9 cellular contexts compared by ENCODE assay signal in the genomic region with DNA sequence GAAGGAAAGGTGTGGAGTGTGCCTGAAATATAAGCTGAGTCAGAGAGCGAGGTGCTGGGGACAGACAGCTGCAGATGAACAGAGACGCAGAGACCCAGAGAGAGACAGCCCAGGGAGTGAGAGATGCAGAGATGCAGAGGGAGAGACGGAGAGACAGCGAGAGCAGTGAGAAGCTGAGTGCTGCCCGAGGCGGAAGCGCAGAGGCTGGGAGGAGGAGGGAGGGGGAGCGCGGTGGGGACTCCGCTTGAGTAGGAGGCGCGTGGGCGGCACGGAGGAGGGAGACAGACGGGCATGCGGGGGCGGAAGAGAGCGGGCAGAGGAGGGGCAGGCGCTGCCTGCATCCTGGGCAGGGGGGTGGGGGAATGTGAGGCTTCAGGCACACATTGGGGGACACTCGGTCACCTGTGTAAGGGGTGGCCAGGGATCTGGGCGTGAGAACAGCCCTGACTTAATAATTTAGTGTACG. TPM values are rescaled to one million over a fixed set of nuclear protein-coding genes. Genes with fewer than 3 reads are reported as not detected.
DNase-seq lines count a peak whose midpoint lies in the region; ATAC-seq, FAIRE-seq and TF ChIP-seq lines count a peak whose summit lies in the region.
"Had no signal": no experiment of that assay in that cellular context is flagged by ENCODE, and none has a peak within 500 bp of the region (broad histone marks: within the 10 kb centered on the region; RNA-seq: fewer than 3 reads in every experiment).

No MANE protein-coding gene starts in this region.

- H3K36me3 ChIP-seq in kidney (ENCODE audit: control insufficient read depth in 1 of 2, insufficient read depth in 2 of 2, low read length in 2 of 2), result no peaks in the 10 kb centered on the region
- no peaks in the 10 kb centered on the region for H3K36me3 ChIP-seq in brain microvascular endothelial cell (replicated peaks)

- peaks cover 46% of the 10 kb centered on the region for H3K27me3 ChIP-seq in brain microvascular endothelial cell (replicated peaks)

- in situ Hi-C loops in brain microvascular endothelial cell (cut with HindIII; ENCODE audit: low pct_ligation_motif_present, low sequenced_read_pairs), result no loop called here

- H3K9ac ChIP-seq in kidney (ENCODE audit: low read length in 2 of 2), result no peak overlapping the region

- H3K4me3 ChIP-seq in kidney (ENCODE audit: low read length in 2 of 2), result no peak overlapping the region
- H3K4me3 ChIP-seq in brain microvascular endothelial cell (ENCODE audit: low read depth, low read length), result no peak overlapping the region

- no peaks in the 10 kb centered on the region for H3K9me3 ChIP-seq in kidney (ENCODE audit: control insufficient read depth in 1 of 2, low read length in 2 of 2)

- FAIRE-seq in kidney (lab: Jason Lieb, UNC), result no peak

- ATAC-seq in HG02884 (IDR thresholded peaks at IDR 0.05; ENCODE audit: unreplicated experiment), result no peak

- peak; percentile 34 to 70 for DNase-seq in activated CD8-positive, alpha-beta memory T cell treated with anti-CD3 and anti-CD28 coated beads for 1 hour (ENCODE audit: extremely low read depth in 1 of 2, low read depth in 1 of 2)
- no peak for DNase-seq in activated CD8-positive, alpha-beta memory T cell treated with anti-CD3 and anti-CD28 coated beads, Interleukin-2, amount 50 U/mL, for 48 hours
- peak in 3 of 4 experiments; percentile 22 to 57 (median 53) for DNase-seq in activated naive CD4-positive, alpha-beta T cell (lab: John Stamatoyannopoulos, UW)
- peak; percentile 89 for DNase-seq in kidney
- DNase-seq in stimulated activated CD8-positive, alpha-beta memory T cell treated with anti-CD3 and anti-CD28 coated beads, Interleukin-7, amount 100 ng/mL, for 1 hour (ENCODE audit: low read depth in 2 of 2), result peak; percentile 37 to 70
- no peak for DNase-seq in brain microvascular endothelial cell

- H3K27ac ChIP-seq in kidney (ENCODE audit: low read depth in 2 of 2, low read length in 2 of 2), result no peak overlapping the region
- no peak overlapping the region for H3K27ac ChIP-seq in brain microvascular endothelial cell
- H3K27ac ChIP-seq: C4-2B had no signal

- intact Hi-C loops in kidney (cut with DNase I), result no loop called here

- TF ChIP-seq CTCF in kidney (IDR thresholded peaks at IDR 0.05; ENCODE audit: borderline replicate concordance, extremely low read depth, insufficient read depth), result no peak
- TF ChIP-seq CTCF in brain microvascular endothelial cell (IDR thresholded peaks at IDR 0.05; ENCODE audit: low read depth, low read length, missing control alignments), result no peak

- H3K4me1 ChIP-seq in kidney (ENCODE audit: control insufficient read depth in 1 of 2, insufficient read depth in 1 of 2, low read depth in 1 of 2, low read length in 2 of 2), result peaks cover 0 to 11% of the 10 kb centered on the region in 2 donors

TF ChIP-seq in PFSK-1, 5 proteins besides CTCF, POLR2A, EP300 and RAD21:
- TF ChIP-seq, protein P1, sequence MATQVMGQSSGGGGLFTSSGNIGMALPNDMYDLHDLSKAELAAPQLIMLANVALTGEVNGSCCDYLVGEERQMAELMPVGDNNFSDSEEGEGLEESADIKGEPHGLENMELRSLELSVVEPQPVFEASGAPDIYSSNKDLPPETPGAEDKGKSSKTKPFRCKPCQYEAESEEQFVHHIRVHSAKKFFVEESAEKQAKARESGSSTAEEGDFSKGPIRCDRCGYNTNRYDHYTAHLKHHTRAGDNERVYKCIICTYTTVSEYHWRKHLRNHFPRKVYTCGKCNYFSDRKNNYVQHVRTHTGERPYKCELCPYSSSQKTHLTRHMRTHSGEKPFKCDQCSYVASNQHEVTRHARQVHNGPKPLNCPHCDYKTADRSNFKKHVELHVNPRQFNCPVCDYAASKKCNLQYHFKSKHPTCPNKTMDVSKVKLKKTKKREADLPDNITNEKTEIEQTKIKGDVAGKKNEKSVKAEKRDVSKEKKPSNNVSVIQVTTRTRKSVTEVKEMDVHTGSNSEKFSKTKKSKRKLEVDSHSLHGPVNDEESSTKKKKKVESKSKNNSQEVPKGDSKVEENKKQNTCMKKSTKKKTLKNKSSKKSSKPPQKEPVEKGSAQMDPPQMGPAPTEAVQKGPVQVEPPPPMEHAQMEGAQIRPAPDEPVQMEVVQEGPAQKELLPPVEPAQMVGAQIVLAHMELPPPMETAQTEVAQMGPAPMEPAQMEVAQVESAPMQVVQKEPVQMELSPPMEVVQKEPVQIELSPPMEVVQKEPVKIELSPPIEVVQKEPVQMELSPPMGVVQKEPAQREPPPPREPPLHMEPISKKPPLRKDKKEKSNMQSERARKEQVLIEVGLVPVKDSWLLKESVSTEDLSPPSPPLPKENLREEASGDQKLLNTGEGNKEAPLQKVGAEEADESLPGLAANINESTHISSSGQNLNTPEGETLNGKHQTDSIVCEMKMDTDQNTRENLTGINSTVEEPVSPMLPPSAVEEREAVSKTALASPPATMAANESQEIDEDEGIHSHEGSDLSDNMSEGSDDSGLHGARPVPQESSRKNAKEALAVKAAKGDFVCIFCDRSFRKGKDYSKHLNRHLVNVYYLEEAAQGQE (IDR thresholded peaks at IDR 0.05; ENCODE audit: insufficient read depth in 1 of 2, low read depth in 2 of 2, low read length in 2 of 2), result peak; percentile 42 to 50; a peak in 1 of 4 replicates
- TF ChIP-seq FOXP2 (optimal IDR thresholded peaks at IDR 0.05; ENCODE audit: borderline replicate concordance, extremely low read depth, extremely low read length, insufficient read depth) (peak; percentile 68), POLR2AphosphoS5 (IDR thresholded peaks at IDR 0.05; ENCODE audit: low read depth, low read length) (no peak), TAF1 (IDR thresholded peaks at IDR 0.05; ENCODE audit: borderline replicate concordance, insufficient read depth, low read length) (no peak), SIN3A (IDR thresholded peaks at IDR 0.05; ENCODE audit: borderline replicate concordance, insufficient read depth, low read length) (no peak)

RNA-seq across cellular contexts. Expression of a gene that starts 25.7 kb away (rescaled TPM):
- polyA plus RNA-seq in PFSK-1 (2012; ENCODE audit: insufficient read length, low read depth), result 1.7 TPM
- total RNA-seq in kidney, result 0.94 TPM
- not detected for polyA plus RNA-seq in kidney (ENCODE audit: insufficient read depth, low read depth, low replicate concordance)

RNA-seq across cellular contexts. Expression of a gene that starts 26.6 kb away (rescaled TPM):
- polyA plus RNA-seq in PFSK-1 (2012; ENCODE audit: insufficient read length, low read depth), result 56.2 TPM
- 7.6 TPM for total RNA-seq in kidney
- 3.8 TPM for polyA plus RNA-seq in kidney (ENCODE audit: insufficient read depth, low read depth, low replicate concordance)

RNA-seq across cellular contexts. Expression of a gene that starts 38.0 kb away (rescaled TPM):
- polyA plus RNA-seq in PFSK-1 (2012; ENCODE audit: insufficient read length, low read depth), result 31.1 TPM
- total RNA-seq in kidney, result 7.4 TPM
- polyA plus RNA-seq in kidney (ENCODE audit: insufficient read depth, low read depth, low replicate concordance), result 25.5 TPM

Comparison
In these comparisons a context has a peak if more than half of its experiments do, and no peak if none do; other contexts are left out.
1. DNase-seq: peak in activated CD8-positive, alpha-beta memory T cell treated with anti-CD3 and anti-CD28 coated beads for 1 hour (2 of 2), activated naive CD4-positive, alpha-beta T cell (3 of 4), kidney (single experiment) and stimulated activated CD8-positive, alpha-beta memory T cell treated with anti-CD3 and anti-CD28 coated beads, Interleukin-7, amount 100 ng/mL, for 1 hour (2 of 2); none in activated CD8-positive, alpha-beta memory T cell treated with anti-CD3 and anti-CD28 coated beads, Interleukin-2, amount 50 U/mL, for 48 hours (single experiment) and brain microvascular endothelial cell (single experiment).